In genomic region chr19:49272204-49272603, GRCh38 we compare ENCODE assay signal across 17 cellular contexts. TPM values are rescaled to one million over a fixed set of nuclear protein-coding genes. Genes with fewer than 3 reads are reported as not detected.
DNase-seq lines count a peak whose midpoint lies in the region; ATAC-seq and TF ChIP-seq lines count a peak whose summit lies in the region.
"Had no signal": no experiment of that assay in that cellular context is flagged by ENCODE, and none has a peak within 500 bp of the region (broad histone marks: within the 10 kb centered on the region; RNA-seq: fewer than 3 reads in every experiment).

No MANE protein-coding gene starts in this region.

- ATAC-seq in GM21360 (IDR thresholded peaks at IDR 0.05; ENCODE audit: unreplicated experiment) (no peak), GM18870 (IDR thresholded peaks at IDR 0.05; ENCODE audit: unreplicated experiment) (no peak)
- ATAC-seq: upper lobe of right lung had no signal

- DNase-seq in activated naive CD4-positive, alpha-beta T cell treated with anti-CD3 and anti-CD28 coated beads, Interleukin-2, amount 50 U/mL, for 16 hours = no peak
- DNase-seq in SW480 (ENCODE audit: low spot score) (peak; percentile 87), fibroblast of pulmonary artery (ENCODE audit: low read depth) (peak; percentile 32), vagina (ENCODE audit: extremely low spot score in 2 of 2) (no peak), GF-D8 (lab: John Stamatoyannopoulos, UW) (no peak)
- DNase-seq: adrenal gland; DMS79; H9; NCI-H524; nucleus accumbens; stimulated activated CD4-positive, alpha-beta T cell treated with anti-CD3 and anti-CD28 coated beads, Interleukin-12 subunit alpha, Interleukin-12 subunit beta, amount 100 ng/mL, for 4 hours; T1000; upper lobe of right lung had no signal

- H3K4me1 Mint-ChIP-seq in activated naive CD4-positive, alpha-beta T cell treated with anti-CD3 and anti-CD28 coated beads, Interleukin-2, amount 50 U/mL, for 24 hours = peaks cover 4% of the 10 kb centered on the region

- H3K4me3 ChIP-seq in fibroblast of pulmonary artery (replicated peaks; ENCODE audit: low read depth, low read length) (no peak overlapping the region), vagina (no peak overlapping the region)
- H3K4me3 ChIP-seq: adrenal gland, hepatocyte, upper lobe of right lung had no signal

- no peak overlapping the region for H3K4me3 Mint-ChIP-seq in activated naive CD4-positive, alpha-beta T cell treated with anti-CD3 and anti-CD28 coated beads, Interleukin-2, amount 50 U/mL, for 24 hours
- H3K4me3 Mint-ChIP-seq: H9 had no signal

- no peaks in the 10 kb centered on the region for H3K36me3 ChIP-seq in vagina
- H3K36me3 ChIP-seq: adrenal gland, upper lobe of right lung had no signal

- peaks cover under 1% of the 10 kb centered on the region for H3K9me3 Mint-ChIP-seq in activated naive CD4-positive, alpha-beta T cell treated with anti-CD3 and anti-CD28 coated beads, Interleukin-2, amount 50 U/mL, for 24 hours

- TF ChIP-seq CTCF in fibroblast of pulmonary artery (IDR thresholded peaks at IDR 0.05; ENCODE audit: low read length, missing control alignments) = no peak
- no peak for TF ChIP-seq CTCF in vagina (IDR thresholded peaks at IDR 0.05)

- no peaks in the 10 kb centered on the region for H3K9me3 ChIP-seq in vagina
- H3K9me3 ChIP-seq: adrenal gland, upper lobe of right lung had no signal

- H3K27me3 ChIP-seq in vagina = no peaks in the 10 kb centered on the region
- H3K27me3 ChIP-seq: hepatocyte, upper lobe of right lung had no signal

- peak overlapping the region; percentile 41 for H3K27ac Mint-ChIP-seq in activated naive CD4-positive, alpha-beta T cell treated with anti-CD3 and anti-CD28 coated beads, Interleukin-2, amount 50 U/mL, for 24 hours
- H3K27ac Mint-ChIP-seq: H9 had no signal

- peak overlapping the region; percentile 20 for H3K27ac ChIP-seq in vagina
- H3K27ac ChIP-seq: adrenal gland, hepatocyte, upper lobe of right lung had no signal

- peaks cover 6% of the 10 kb centered on the region for H3K4me1 ChIP-seq in vagina
- H3K4me1 ChIP-seq: adrenal gland, upper lobe of right lung had no signal

- H3K36me3 Mint-ChIP-seq in activated naive CD4-positive, alpha-beta T cell treated with anti-CD3 and anti-CD28 coated beads, Interleukin-2, amount 50 U/mL, for 24 hours = peaks cover 4% of the 10 kb centered on the region

- TF ChIP-seq POLR2A in vagina (IDR thresholded peaks at IDR 0.05) = no peak

- intact Hi-C loops in vagina (cut with DNase I) = no loop called here

- H3K27me3 Mint-ChIP-seq in activated naive CD4-positive, alpha-beta T cell treated with anti-CD3 and anti-CD28 coated beads, Interleukin-2, amount 50 U/mL, for 24 hours = no peaks in the 10 kb centered on the region

RNA-seq across cellular contexts. Expression of gene SLC6A16, which starts 52.8 kb away (rescaled TPM):
- total RNA-seq in vagina = 2.5 TPM

Comparison
In these comparisons a context has a peak if more than half of its experiments do, and no peak if none do; other contexts are left out.
1. DNase-seq: peak in SW480 (single experiment) and fibroblast of pulmonary artery (single experiment); none in activated naive CD4-positive, alpha-beta T cell treated with anti-CD3 and anti-CD28 coated beads, Interleukin-2, amount 50 U/mL, for 16 hours (single experiment), vagina (0 of 2) and GF-D8 (single experiment).